Comparison of ENCODE assay signal across 8 cellular contexts in genomic region chr12:54416908-54417603, GRCh38. TPM values are rescaled to one million over a fixed set of nuclear protein-coding genes. Genes with fewer than 3 reads are reported as not detected.
DNase-seq lines count a peak whose midpoint lies in the region; ATAC-seq and TF ChIP-seq lines count a peak whose summit lies in the region.

No MANE protein-coding gene starts in this region.

- H3K9me3 Mint-ChIP-seq in mesothelial cell of epicardium: no peaks in the 10 kb centered on the region

- CTCF ChIA-PET in GM10248 (lab: Yijun Ruan, JAX): interaction anchor here (1.2 to 14.5 kb wide), 6 partner anchors 13 to 37 kb away, joined by 4 to 280 read pairs (median 6); no protein-coding TSS in a partner anchor

- ATAC-seq in heart left ventricle (no peak), Right ventricle myocardium superior (ENCODE audit: poor library complexity) (no peak), GM19035 (IDR thresholded peaks at IDR 0.05; ENCODE audit: unreplicated experiment) (no peak)

- H3K4me1 ChIP-seq in heart left ventricle (peaks cover 11 to 86% (median 75%) of the 10 kb centered on the region in 12 donors), uterus (peaks cover 12 to 21% of the 10 kb centered on the region in 2 donors)

- WGBS in heart left ventricle, 4 donors: 25 to 41% (median 31%) methylated on average over 2 of the region's 2 CpGs

- TF ChIP-seq CTCF in heart left ventricle (IDR thresholded peaks at IDR 0.05) (no peak), astrocyte of the spinal cord (IDR thresholded peaks at IDR 0.05; ENCODE audit: low read depth, low read length) (no peak), mesothelial cell of epicardium (IDR thresholded peaks at IDR 0.05; ENCODE audit: unreplicated experiment) (no peak), uterus (IDR thresholded peaks at IDR 0.05) (no peak), GM10248 (IDR thresholded peaks at IDR 0.05; ENCODE audit: control extremely low read depth, extremely low read depth, low read depth, missing control alignments) (no peak)

- H3K4me3 ChIP-seq in heart left ventricle: peak overlapping the region; percentile 67 to 97 (median 88)
- H3K4me3 ChIP-seq in astrocyte of the spinal cord (ENCODE audit: low read depth, low read length): peak overlapping the region; percentile 94
- peak overlapping the region; percentile 84 to 94 for H3K4me3 ChIP-seq in uterus

- intact Hi-C loops in heart left ventricle (cut with DNase I): no loop called here
- intact Hi-C loops in Right ventricle myocardium superior (cut with DNase I): no loop called here
- intact Hi-C loops in uterus (cut with DNase I; ENCODE audit: low total_unique reads): no loop called here

- DNase-seq in heart left ventricle (peak in 1 of 5 donors; percentile 28), Right ventricle myocardium superior (no peak), astrocyte of the spinal cord (ENCODE audit: low read depth, low spot score) (no peak), mesothelial cell of epicardium (ENCODE audit: low spot score in 2 of 2, unreplicated experiment in 2 of 2) (no peak), uterus (peak in 1 of 2 donors; percentile 56), GM10248 (ENCODE audit: extremely low spot score) (no peak), amniotic stem cell (lab: John Stamatoyannopoulos, UW) (no peak)

- no peaks in the 10 kb centered on the region for H3K27me3 ChIP-seq in heart left ventricle
- no peaks in the 10 kb centered on the region for H3K27me3 ChIP-seq in uterus

- H3K36me3 Mint-ChIP-seq in mesothelial cell of epicardium: no peaks in the 10 kb centered on the region

- peaks cover 27% of the 10 kb centered on the region for H3K4me1 Mint-ChIP-seq in mesothelial cell of epicardium

- peaks cover 0 to 2% (median 0%) of the 10 kb centered on the region in 9 donors for H3K36me3 ChIP-seq in heart left ventricle
- no peaks in the 10 kb centered on the region for H3K36me3 ChIP-seq in uterus

- peak overlapping the region; percentile 86 for H3K4me3 Mint-ChIP-seq in mesothelial cell of epicardium

- POLR2A ChIA-PET in GM10248 (lab: Yijun Ruan, JAX): no interaction called here

- peak overlapping the region; percentile 85 to 99 (median 96) for H3K27ac ChIP-seq in heart left ventricle
- H3K27ac ChIP-seq in uterus: peak overlapping the region; percentile 94 to 97

- no peaks in the 10 kb centered on the region for H3K9me3 ChIP-seq in heart left ventricle
- no peaks in the 10 kb centered on the region for H3K9me3 ChIP-seq in uterus

- peak overlapping the region; percentile 87 for H3K27ac Mint-ChIP-seq in mesothelial cell of epicardium

- TF ChIP-seq POLR2A in heart left ventricle (IDR thresholded peaks at IDR 0.05) (no peak), uterus (IDR thresholded peaks at IDR 0.05) (no peak)

- peaks cover 2% of the 10 kb centered on the region for H3K27me3 Mint-ChIP-seq in mesothelial cell of epicardium (ENCODE audit: low read depth)

- in situ Hi-C loops in astrocyte of the spinal cord (cut with HindIII; ENCODE audit: low sequenced_read_pairs): no loop called here

RNA-seq across cellular contexts. Expression of gene ITGA5, which starts 2.0 kb away (rescaled TPM):
- total RNA-seq in heart left ventricle (100 to 1,000 TPM in 2 of 9 donors, 10 to 100 TPM in 7; 41.6 to 128 (median 55.0) TPM), Right ventricle myocardium superior (51.6 TPM), mesothelial cell of epicardium (60.7 to 71.9 TPM (median 65.3 TPM) in 3 replicates), uterus (100 to 1,000 TPM in 2 of 4 donors, 10 to 100 TPM in 2; 69.7 to 223 (median 99.4) TPM)
- polyA plus RNA-seq in heart left ventricle: 100 to 1,000 TPM in 1 of 2 donors, 10 to 100 TPM in 1; 33.2 to 301 TPM

RNA-seq across cellular contexts. Expression of gene ZNF385A, which starts 32.5 kb away (rescaled TPM):
- total RNA-seq in heart left ventricle: 10 to 100 TPM in 4 of 9 donors, 1 to 10 TPM in 5; 3.6 to 22.7 (median 6.7) TPM
- polyA plus RNA-seq in heart left ventricle: 1 to 10 TPM; 5.3 TPM
- total RNA-seq in Right ventricle myocardium superior: 10.7 TPM
- total RNA-seq in mesothelial cell of epicardium: 30.5 to 35.4 TPM (median 34.2 TPM) in 3 replicates
- total RNA-seq in uterus: 10 to 100 TPM in 1 of 4 donors, 1 to 10 TPM in 1, under 1 TPM in 2; 0.26 to 16.9 (median 3.2) TPM

RNA-seq across cellular contexts. Expression of gene GPR84, which starts 52.8 kb away (rescaled TPM):
- total RNA-seq in heart left ventricle (1 to 10 TPM in 2 of 9 donors, under 1 TPM in 2, not detected in 5; 0.21 to 4.4 (median 0.94) TPM), Right ventricle myocardium superior (not detected), mesothelial cell of epicardium (0.18 to 0.32 TPM (median 0.24 TPM) in 3 replicates), uterus (under 1 TPM in 2 of 4 donors, not detected in 2; 0.21 to 0.27 TPM)
- polyA plus RNA-seq in heart left ventricle: under 1 TPM in 1 of 2 donors, not detected in 1; 0.37 TPM

RNA-seq across cellular contexts. Expression of gene GTSF1, which starts 56.3 kb away (rescaled TPM):
- 1 to 10 TPM in 1 of 9 donors, not detected in 8; 1.2 TPM for total RNA-seq in heart left ventricle
- under 1 TPM in 1 of 2 donors, not detected in 1; 0.39 TPM for polyA plus RNA-seq in heart left ventricle
- not detected for total RNA-seq in Right ventricle myocardium superior
- not detected in 3 replicates for total RNA-seq in mesothelial cell of epicardium
- total RNA-seq in uterus: not detected
